Comparison of ENCODE assay signal across 14 cellular contexts in the genomic region with DNA sequence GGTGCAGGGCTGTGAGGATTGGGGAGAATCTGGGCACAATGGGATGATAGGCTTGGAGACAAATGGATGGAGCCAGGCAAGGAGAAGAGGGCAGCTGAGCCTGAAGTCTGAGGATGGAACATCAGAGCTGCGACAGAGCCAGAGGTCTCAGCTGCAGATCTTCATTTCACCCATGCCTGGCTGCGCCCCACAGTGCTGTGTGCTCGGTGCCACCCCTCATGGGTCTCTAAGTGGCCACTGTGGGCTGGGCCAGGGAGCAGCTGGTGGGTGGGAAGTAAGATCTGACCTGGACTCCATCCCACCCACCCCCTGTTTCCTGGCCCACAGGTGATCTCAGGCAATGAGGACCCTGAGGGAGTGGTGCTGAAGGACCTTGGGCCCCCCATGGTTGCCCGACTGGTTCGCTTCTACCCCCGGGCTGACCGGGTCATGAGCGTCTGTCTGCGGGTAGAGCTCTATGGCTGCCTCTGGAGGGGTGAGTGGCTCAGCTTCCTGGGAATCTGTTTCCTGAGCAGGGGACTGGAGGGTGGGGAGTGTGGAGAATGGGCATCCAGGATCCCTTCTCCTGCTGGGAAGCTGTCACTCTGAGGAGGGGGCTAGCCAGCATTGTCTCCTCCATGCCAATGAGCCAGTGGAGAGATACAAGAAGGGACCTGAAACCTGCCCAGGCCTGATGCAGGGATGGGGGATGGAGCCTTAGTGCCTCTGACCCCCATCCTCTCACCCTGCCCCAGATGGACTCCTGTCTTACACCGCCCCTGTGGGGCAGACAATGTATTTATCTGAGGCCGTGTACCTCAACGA. TPM values are rescaled to one million over a fixed set of nuclear protein-coding genes. Genes with fewer than 3 reads are reported as not detected.
DNase-seq lines count a peak whose midpoint lies in the region; ATAC-seq and TF ChIP-seq lines count a peak whose summit lies in the region.
"Had no signal": no experiment of that assay in that cellular context is flagged by ENCODE, and none has a peak within 500 bp of the region (broad histone marks: within the 10 kb centered on the region; RNA-seq: fewer than 3 reads in every experiment).

No MANE protein-coding gene starts in this region.

- peaks cover 11% of the 10 kb centered on the region for H3K36me3 ChIP-seq in osteoblast (ENCODE audit: insufficient read depth, low read length)
- H3K36me3 ChIP-seq: BE2C, HAP-1 had no signal

- BruUV-seq in MCF 10A (replicated peaks; lab: Mats Ljungman, UMichigan), result no TSS peak

- H2BK12ac ChIP-seq in H9 (ENCODE audit: insufficient read length, low read depth, low read length), result no peak overlapping the region

- no peak overlapping the region for H3K27ac ChIP-seq in H9 (ENCODE audit: insufficient read length, low read depth, low read length)
- H3K27ac ChIP-seq in osteoblast (ENCODE audit: low read depth, low read length), result no peak overlapping the region
- H3K27ac ChIP-seq in CD4-positive, alpha-beta T cell (ENCODE audit: low read depth, low read length), result no peak overlapping the region
- H3K27ac ChIP-seq: ascending aorta, hepatocyte had no signal

- H3K9ac ChIP-seq in H9 (ENCODE audit: extremely low read depth, insufficient read length, low read length), result no peak overlapping the region

- no CpG with 5 or more reads among the region's 12 CpGs for WGBS in H9 (ENCODE audit: extremely low coverage, insufficient read length, low lambda C conversion rate)

- no peak overlapping the region for H4K8ac ChIP-seq in H9 (replicated peaks; ENCODE audit: insufficient read length, low read depth, low read length)

- peaks cover 38 to 78% (median 77%) of the 10 kb centered on the region in 3 experiments for H3K36me3 Mint-ChIP-seq in H9 (ENCODE audit: insufficient read depth in 1 of 3, low read depth in 3 of 3)
- peaks cover 81% of the 10 kb centered on the region for H3K36me3 Mint-ChIP-seq in MCF 10A (ENCODE audit: insufficient read depth, unreplicated experiment)
- H3K36me3 Mint-ChIP-seq in CD4-positive, alpha-beta T cell (ENCODE audit: low read depth), result peaks cover 28% of the 10 kb centered on the region

- no peak for ATAC-seq in GM18519 (IDR thresholded peaks at IDR 0.05; ENCODE audit: low FRiP score, unreplicated experiment)
- ATAC-seq in CD4-positive, alpha-beta T cell (ENCODE audit: poor library complexity), result no peak

- no peak overlapping the region for H3K4me3 ChIP-seq in osteoblast (ENCODE audit: insufficient read depth, low read length)
- H3K4me3 ChIP-seq: ascending aorta, HAP-1, hepatocyte had no signal

- no peak overlapping the region for H3K18ac ChIP-seq in H9 (ENCODE audit: insufficient read length, low read depth, low read length)

- H3K27me3 Mint-ChIP-seq in H9 (ENCODE audit: low read depth) (no peaks in the 10 kb centered on the region; the same call in 1 of the 2 replicates), MCF 10A (ENCODE audit: insufficient read depth, unreplicated experiment) (no peaks in the 10 kb centered on the region)
- no peaks in the 10 kb centered on the region for H3K27me3 Mint-ChIP-seq in CD4-positive, alpha-beta T cell

- no peak overlapping the region for H2BK120ac ChIP-seq in H9 (ENCODE audit: low read depth, low read length, poor library complexity, severe bottlenecking)

- H3K4me1 Mint-ChIP-seq in H9, result peaks cover 41 to 46% of the 10 kb centered on the region in 2 experiments
- peaks cover 38% of the 10 kb centered on the region for H3K4me1 Mint-ChIP-seq in MCF 10A (ENCODE audit: insufficient read depth, unreplicated experiment)
- H3K4me1 Mint-ChIP-seq in CD4-positive, alpha-beta T cell (ENCODE audit: low read depth), result peaks cover 12% of the 10 kb centered on the region

- no peak overlapping the region for H4K91ac ChIP-seq in H9 (ENCODE audit: insufficient read length, low read depth, low read length)

- H3T11ph ChIP-seq in H9 (ENCODE audit: low read length), result no peak overlapping the region

- DNase-seq in H9 (no peak), MCF 10A (ENCODE audit: unreplicated experiment) (no peak), osteoblast (ENCODE audit: insufficient read length, low spot score, missing footprints) (peak; percentile 82), nucleus accumbens (lab: John Stamatoyannopoulos, UW) (no peak)
- DNase-seq in CD4-positive, alpha-beta T cell, result no peak
- DNase-seq: activated CD4-positive, alpha-beta memory T cell treated with anti-CD3 and anti-CD28 coated beads, Interleukin-2, amount 10 ng/mL, durations not matched to agents 7 days and 5 days; NCI-H1048 had no signal

- no peak overlapping the region for H3K4me2 ChIP-seq in H9 (ENCODE audit: insufficient read depth, insufficient read length, low read length)
- no peak overlapping the region for H3K4me2 ChIP-seq in osteoblast (ENCODE audit: insufficient read depth, low read length)
- H3K4me2 ChIP-seq: hepatocyte had no signal

- CTCF ChIA-PET in MCF 10A (lab: Yijun Ruan, JAX), result interaction anchor here (0.5 to 1.9 kb wide), 10 partner anchors 9 to 657 kb away, joined by 3 to 11 read pairs (median 5); a partner anchor contains a TSS
- CTCF ChIA-PET in CD4-positive, alpha-beta T cell (lab: Charles Lee), result interaction anchor here (0.7 kb wide), 1 partner anchor 189 kb away, joined by 3 read pairs; no protein-coding TSS in a partner anchor

- no peak overlapping the region for H3K14ac ChIP-seq in H9 (ENCODE audit: insufficient read depth, low read length)

- no peak overlapping the region for H3K4ac ChIP-seq in H9 (ENCODE audit: low read depth, low read length)

- peaks cover 11% of the 10 kb centered on the region; the same call in 1 of the 2 replicates for H3K79me2 ChIP-seq in H9 (ENCODE audit: insufficient read depth, low read length)
- peaks cover 11% of the 10 kb centered on the region for H3K79me2 ChIP-seq in osteoblast (ENCODE audit: insufficient read depth, low read length)

- no peak overlapping the region for H2AFZ ChIP-seq in H9 (ENCODE audit: low read length)
- no peak overlapping the region for H2AFZ ChIP-seq in osteoblast (ENCODE audit: low read length)
- H2AFZ ChIP-seq: hepatocyte had no signal

- H4K20me1 ChIP-seq in H9 (ENCODE audit: control insufficient read depth, insufficient read depth, insufficient read length) (no peaks in the 10 kb centered on the region), osteoblast (ENCODE audit: insufficient read depth, low read length) (peaks cover 7% of the 10 kb centered on the region)

- no peak overlapping the region for H2AK5ac ChIP-seq in H9 (ENCODE audit: insufficient read length, low read length)

- H3K4me1 ChIP-seq in H9 (ENCODE audit: insufficient read depth, low read length) (no peaks in the 10 kb centered on the region; the same call in 1 of the 2 replicates), osteoblast (ENCODE audit: insufficient read depth, low read length) (peaks cover 28% of the 10 kb centered on the region)

- no peak for TF ChIP-seq CTCF in H9 (conservative IDR thresholded peaks at IDR 0.05)
- TF ChIP-seq CTCF in MCF 10A (IDR thresholded peaks at IDR 0.05; ENCODE audit: unreplicated experiment), result no peak
- no peak for TF ChIP-seq CTCF in osteoblast (IDR thresholded peaks at IDR 0.05; ENCODE audit: extremely low read depth, low read depth, low read length)
- TF ChIP-seq CTCF in CD4-positive, alpha-beta T cell (IDR thresholded peaks at IDR 0.05), result no peak

- no peak overlapping the region for H2BK15ac ChIP-seq in H9 (ENCODE audit: low read depth, low read length)

- no peak overlapping the region for H3K56ac ChIP-seq in H9 (ENCODE audit: insufficient read length, low read depth, low read length)

- H3K23me2 ChIP-seq in H9 (ENCODE audit: insufficient read length, low read depth, low read length, poor library complexity, severe bottlenecking), result peaks cover 3% of the 10 kb centered on the region

- H3K9me3 Mint-ChIP-seq in H9 (no peaks in the 10 kb centered on the region), MCF 10A (ENCODE audit: unreplicated experiment) (no peaks in the 10 kb centered on the region)
- no peaks in the 10 kb centered on the region for H3K9me3 Mint-ChIP-seq in CD4-positive, alpha-beta T cell
- H3K9me3 Mint-ChIP-seq: activated CD4-positive, alpha-beta memory T cell treated with anti-CD3 and anti-CD28 coated beads, Interleukin-2, amount 10 ng/mL, durations not matched to agents 7 days and 5 days had no signal

- intact Hi-C loops in MCF 10A (cut with micrococcal nuclease), result no loop called here
- intact Hi-C loops in CD4-positive, alpha-beta T cell (cut with DNase I, micrococcal nuclease), result no loop called here

- H3K79me1 ChIP-seq in H9 (ENCODE audit: insufficient read depth, low read depth, low read length, poor library complexity, severe bottlenecking), result peaks cover 7% of the 10 kb centered on the region

- H3K4me3 Mint-ChIP-seq in H9 (peak overlapping the region in 1 of 2 experiments; percentile 6; a peak in 1 of 5 replicates), MCF 10A (ENCODE audit: unreplicated experiment) (no peak overlapping the region)
- no peak overlapping the region for H3K4me3 Mint-ChIP-seq in CD4-positive, alpha-beta T cell
- H3K4me3 Mint-ChIP-seq: activated CD4-positive, alpha-beta memory T cell treated with anti-CD3 and anti-CD28 coated beads, Interleukin-2, amount 10 ng/mL, durations not matched to agents 7 days and 5 days had no signal

- POLR2A ChIA-PET in MCF 10A (lab: Yijun Ruan, JAX), result interaction anchor here (0.7 to 4.8 kb wide), 11 partner anchors 9 to 273 kb away, joined by 3 to 38 read pairs (median 5); a partner anchor contains a TSS
- POLR2A ChIA-PET in CD4-positive, alpha-beta T cell (lab: Charles Lee), result no interaction called here

- H3K9me3 ChIP-seq in H9 (ENCODE audit: control insufficient read depth, low read depth, low read length) (no peaks in the 10 kb centered on the region), osteoblast (ENCODE audit: low read depth, low read length) (no peaks in the 10 kb centered on the region)
- no peaks in the 10 kb centered on the region for H3K9me3 ChIP-seq in CD4-positive, alpha-beta T cell (ENCODE audit: control insufficient read depth, low read length)
- H3K9me3 ChIP-seq: ascending aorta, BE2C, HAP-1 had no signal

- H2BK20ac ChIP-seq in H9 (ENCODE audit: low read depth, low read length, poor library complexity, severe bottlenecking), result no peak overlapping the region

- no peak overlapping the region for H3K23ac ChIP-seq in H9 (ENCODE audit: insufficient read length, low read depth, low read length)

- H3K27me3 ChIP-seq in H9 (ENCODE audit: insufficient read depth, low read length) (no peaks in the 10 kb centered on the region), osteoblast (ENCODE audit: insufficient read depth, low read length) (no peaks in the 10 kb centered on the region)
- no peaks in the 10 kb centered on the region for H3K27me3 ChIP-seq in CD4-positive, alpha-beta T cell (ENCODE audit: control insufficient read depth, insufficient read depth, low read length)
- H3K27me3 ChIP-seq: ascending aorta, BE2C, hepatocyte had no signal

- H3K27ac Mint-ChIP-seq in H9, result peak overlapping the region in 2 of 3 experiments; percentile 71 to 88; a peak in 4 of 7 replicates
- H3K27ac Mint-ChIP-seq in MCF 10A (ENCODE audit: low read depth, unreplicated experiment), result peak overlapping the region; percentile 17
- H3K27ac Mint-ChIP-seq in CD4-positive, alpha-beta T cell, result no peak overlapping the region
- H3K27ac Mint-ChIP-seq: activated CD4-positive, alpha-beta memory T cell treated with anti-CD3 and anti-CD28 coated beads, Interleukin-2, amount 10 ng/mL, durations not matched to agents 7 days and 5 days had no signal

- H2BK5ac ChIP-seq in H9 (ENCODE audit: insufficient read length, low read length), result no peak overlapping the region

- H4K5ac ChIP-seq in H9 (ENCODE audit: insufficient read length, low read depth, low read length), result no peak overlapping the region

RNA-seq across cellular contexts. Expression of a gene that starts 6.5 kb away (rescaled TPM):
- total RNA-seq in H9 (2021) (254 and 258 TPM in 2 replicates), MCF 10A (2022) (59.7 and 66.0 TPM in 2 replicates), osteoblast (13.0 and 22.4 TPM in 2 replicates)
- 1 to 10 TPM; 6.5 to 6.6 TPM for total RNA-seq in CD4-positive, alpha-beta T cell

RNA-seq across cellular contexts. Expression of a gene that starts 17.2 kb away (rescaled TPM):
- total RNA-seq in H9 (2021), result 58.2 and 60.8 TPM in 2 replicates
- 30.6 and 33.9 TPM in 2 replicates for total RNA-seq in MCF 10A (2022)
- total RNA-seq in osteoblast, result 8.8 and 10.9 TPM in 2 replicates
- 10 to 100 TPM in 1 of 2 experiments, 1 to 10 TPM in 1; 7.7 to 10.7 TPM for total RNA-seq in CD4-positive, alpha-beta T cell

RNA-seq across cellular contexts. Expression of a gene that starts 23.2 kb away (rescaled TPM):
- 61.9 and 68.2 TPM in 2 replicates for total RNA-seq in H9 (2021)
- total RNA-seq in MCF 10A (2022), result 38.8 and 52.7 TPM in 2 replicates
- total RNA-seq in osteoblast, result 14.5 and 15.6 TPM in 2 replicates
- 10 to 100 TPM; 19.3 to 21.7 TPM for total RNA-seq in CD4-positive, alpha-beta T cell

RNA-seq across cellular contexts. Expression of a gene that starts 41.1 kb away (rescaled TPM):
- not detected in 2 replicates for total RNA-seq in H9 (2021)
- total RNA-seq in MCF 10A (2022), result not detected in 2 replicates
- not detected in 2 replicates for total RNA-seq in osteoblast
- total RNA-seq in CD4-positive, alpha-beta T cell, result not detected
- total RNA-seq: activated CD4-positive, alpha-beta memory T cell treated with anti-CD3 and anti-CD28 coated beads, Interleukin-2, amount 10 ng/mL, durations not matched to agents 7 days and 5 days; ascending aorta; dermis microvascular lymphatic vessel endothelial cell; fibroblast of lung; hepatocyte had no signal

RNA-seq across cellular contexts. Expression of a gene that starts 49.9 kb away (rescaled TPM):
- total RNA-seq in H9 (2021) (0.15 and 0.20 TPM in 2 replicates), MCF 10A (2022) (not detected in 2 replicates), osteoblast (not detected in 2 replicates)
- not detected for total RNA-seq in CD4-positive, alpha-beta T cell
- total RNA-seq: activated CD4-positive, alpha-beta memory T cell treated with anti-CD3 and anti-CD28 coated beads, Interleukin-2, amount 10 ng/mL, durations not matched to agents 7 days and 5 days; ascending aorta; dermis microvascular lymphatic vessel endothelial cell; fibroblast of lung had no signal
